ENCODE assay signal across 16 cellular contexts in genomic region chr22:17945156-17945850, GRCh38.
DNase-seq lines count a peak whose midpoint lies in the region; ATAC-seq and TF ChIP-seq lines count a peak whose summit lies in the region.
"Had no signal": no experiment of that assay in that cellular context is flagged by ENCODE, and none has a peak within 500 bp of the region (broad histone marks: within the 10 kb centered on the region; RNA-seq: fewer than 3 reads in every experiment).

No MANE protein-coding gene starts in this region.

- H3K27me3 ChIP-seq in esophagus muscularis mucosa, result no peaks in the 10 kb centered on the region
- H3K27me3 ChIP-seq in neural progenitor cell, result no peaks in the 10 kb centered on the region
- no peaks in the 10 kb centered on the region for H3K27me3 ChIP-seq in tibial nerve

- H3K27me3 Mint-ChIP-seq in activated naive CD8-positive, alpha-beta T cell treated with anti-CD3 and anti-CD28 coated beads, Interleukin-2, amount 10 ng/mL, durations not matched to agents 7 days and 5 days, result no peaks in the 10 kb centered on the region
- H3K27me3 Mint-ChIP-seq in activated naive CD8-positive, alpha-beta T cell treated with anti-CD3 and anti-CD28 coated beads for 36 hours, result no peaks in the 10 kb centered on the region
- peaks cover 8% of the 10 kb centered on the region for H3K27me3 Mint-ChIP-seq in neural progenitor cell (ENCODE audit: insufficient read depth, low read depth)
- H3K27me3 Mint-ChIP-seq: activated CD8-positive, alpha-beta T cell treated with anti-CD3 and anti-CD28 coated beads for 36 hours; stimulated activated naive CD8-positive, alpha-beta T cell treated with anti-CD3 and anti-CD28 coated beads, Interleukin-15, amount 100 ng/mL, for 72 hours had no signal

- H3K4me1 ChIP-seq in esophagus muscularis mucosa (peaks cover 69 to 97% (median 78%) of the 10 kb centered on the region in 4 donors), neural progenitor cell (peaks cover 48% of the 10 kb centered on the region), tibial nerve (peaks cover 0 to 64% (median 17%) of the 10 kb centered on the region in 4 donors)

- intact Hi-C loops in esophagus muscularis mucosa (cut with DNase I), result no loop called here

- TF ChIP-seq EP300 in esophagus muscularis mucosa (IDR thresholded peaks at IDR 0.05) (no peak), tibial nerve (IDR thresholded peaks at IDR 0.05) (no peak)

- TF ChIP-seq POLR2A in esophagus muscularis mucosa (IDR thresholded peaks at IDR 0.05; ENCODE audit: low read depth), result no peak
- no peak for TF ChIP-seq POLR2A in tibial nerve (IDR thresholded peaks at IDR 0.05)

- H4K20me1 ChIP-seq in neural progenitor cell (ENCODE audit: low read depth), result peaks cover 67% of the 10 kb centered on the region

- H3K36me3 ChIP-seq in esophagus muscularis mucosa (no peaks in the 10 kb centered on the region), neural progenitor cell (no peaks in the 10 kb centered on the region), tibial nerve (no peaks in the 10 kb centered on the region)

- no peak for DNase-seq in activated naive CD8-positive, alpha-beta T cell treated with anti-CD3 and anti-CD28 coated beads, Interleukin-2, amount 10 ng/mL, durations not matched to agents 7 days and 5 days
- DNase-seq in activated naive CD8-positive, alpha-beta T cell treated with anti-CD3 and anti-CD28 coated beads for 36 hours, result no peak
- DNase-seq in esophagus muscularis mucosa (ENCODE audit: extremely low spot score) (no peak), neural progenitor cell (ENCODE audit: low spot score) (no peak), tibial nerve (ENCODE audit: low spot score in 2 of 2) (no peak), pons (ENCODE audit: low spot score) (no peak)
- no peak for DNase-seq in activated naive CD4-positive, alpha-beta T cell treated with Interleukin-2 at 50 U/mL for 16 hours
- DNase-seq: activated CD8-positive, alpha-beta T cell treated with anti-CD3 and anti-CD28 coated beads for 36 hours; activated gamma-delta T cell; Calu3; GF-D8; islet precursor cell; NK-92 treated with Interleukin-12 subunit alpha and Interleukin-12 subunit beta, amount 100 ng/mL, for 24 hours; stimulated activated naive CD8-positive, alpha-beta T cell treated with anti-CD3 and anti-CD28 coated beads, Interleukin-15, amount 100 ng/mL, for 72 hours had no signal

- no peak overlapping the region for H2AFZ ChIP-seq in neural progenitor cell (replicated peaks)

- peaks cover 92% of the 10 kb centered on the region for H3K79me2 ChIP-seq in neural progenitor cell (ENCODE audit: low read depth)

- H3K4me3 ChIP-seq in esophagus muscularis mucosa (no peak overlapping the region), neural progenitor cell (no peak overlapping the region), tibial nerve (no peak overlapping the region)

- peaks cover 1% of the 10 kb centered on the region for H3K36me3 Mint-ChIP-seq in activated naive CD8-positive, alpha-beta T cell treated with anti-CD3 and anti-CD28 coated beads, Interleukin-2, amount 10 ng/mL, durations not matched to agents 7 days and 5 days
- H3K36me3 Mint-ChIP-seq in activated naive CD8-positive, alpha-beta T cell treated with anti-CD3 and anti-CD28 coated beads for 36 hours, result peaks cover 3% of the 10 kb centered on the region
- no peaks in the 10 kb centered on the region for H3K36me3 Mint-ChIP-seq in neural progenitor cell

- H3K9me3 ChIP-seq in esophagus muscularis mucosa (no peaks in the 10 kb centered on the region), neural progenitor cell (ENCODE audit: low read depth) (no peaks in the 10 kb centered on the region), tibial nerve (no peaks in the 10 kb centered on the region)

- TF ChIP-seq CTCF in esophagus muscularis mucosa (IDR thresholded peaks at IDR 0.05) (no peak), neural progenitor cell (IDR thresholded peaks at IDR 0.05) (no peak), tibial nerve (IDR thresholded peaks at IDR 0.05) (no peak)

- H3F3A ChIP-seq in neural progenitor cell (ENCODE audit: low read depth), result peaks cover 9% of the 10 kb centered on the region

- peak overlapping the region; percentile 75 to 82 (median 76) for H3K27ac ChIP-seq in esophagus muscularis mucosa (replicated peaks in 1 of 4)
- peak overlapping the region; percentile 20 for H3K27ac ChIP-seq in neural progenitor cell
- H3K27ac ChIP-seq in tibial nerve, result peak overlapping the region; percentile 22 to 89 (median 70)
- H3K27ac ChIP-seq: HL-60 had no signal

- POLR2A ChIA-PET in activated naive CD8-positive, alpha-beta T cell treated with anti-CD3 and anti-CD28 coated beads, Interleukin-2, amount 10 ng/mL, durations not matched to agents 7 days and 5 days (lab: Charles Lee), result no interaction called here

- no peaks in the 10 kb centered on the region for H3K9me3 Mint-ChIP-seq in activated naive CD8-positive, alpha-beta T cell treated with anti-CD3 and anti-CD28 coated beads, Interleukin-2, amount 10 ng/mL, durations not matched to agents 7 days and 5 days
- H3K9me3 Mint-ChIP-seq in activated naive CD8-positive, alpha-beta T cell treated with anti-CD3 and anti-CD28 coated beads for 36 hours, result no peaks in the 10 kb centered on the region
- H3K9me3 Mint-ChIP-seq in neural progenitor cell, result no peaks in the 10 kb centered on the region
- H3K9me3 Mint-ChIP-seq: activated CD8-positive, alpha-beta T cell treated with anti-CD3 and anti-CD28 coated beads for 36 hours; stimulated activated naive CD8-positive, alpha-beta T cell treated with anti-CD3 and anti-CD28 coated beads, Interleukin-15, amount 100 ng/mL, for 72 hours had no signal

- peaks cover 4% of the 10 kb centered on the region for H3K4me1 Mint-ChIP-seq in activated naive CD8-positive, alpha-beta T cell treated with anti-CD3 and anti-CD28 coated beads, Interleukin-2, amount 10 ng/mL, durations not matched to agents 7 days and 5 days
- peaks cover 5% of the 10 kb centered on the region for H3K4me1 Mint-ChIP-seq in activated naive CD8-positive, alpha-beta T cell treated with anti-CD3 and anti-CD28 coated beads for 36 hours
- peaks cover 50% of the 10 kb centered on the region for H3K4me1 Mint-ChIP-seq in neural progenitor cell

- H3K4me3 Mint-ChIP-seq in activated naive CD8-positive, alpha-beta T cell treated with anti-CD3 and anti-CD28 coated beads, Interleukin-2, amount 10 ng/mL, durations not matched to agents 7 days and 5 days, result no peak overlapping the region
- H3K4me3 Mint-ChIP-seq in activated naive CD8-positive, alpha-beta T cell treated with anti-CD3 and anti-CD28 coated beads for 36 hours, result no peak overlapping the region
- H3K4me3 Mint-ChIP-seq in neural progenitor cell, result no peak overlapping the region
- H3K4me3 Mint-ChIP-seq: activated CD8-positive, alpha-beta T cell treated with anti-CD3 and anti-CD28 coated beads for 36 hours; stimulated activated naive CD8-positive, alpha-beta T cell treated with anti-CD3 and anti-CD28 coated beads, Interleukin-15, amount 100 ng/mL, for 72 hours had no signal

- no peak overlapping the region for H3K9ac ChIP-seq in neural progenitor cell

- H3K4me2 ChIP-seq in neural progenitor cell, result peak overlapping the region; percentile 52

- H3K27ac Mint-ChIP-seq in activated naive CD8-positive, alpha-beta T cell treated with anti-CD3 and anti-CD28 coated beads, Interleukin-2, amount 10 ng/mL, durations not matched to agents 7 days and 5 days, result peak overlapping the region; percentile 2
- no peak overlapping the region for H3K27ac Mint-ChIP-seq in activated naive CD8-positive, alpha-beta T cell treated with anti-CD3 and anti-CD28 coated beads for 36 hours
- H3K27ac Mint-ChIP-seq in neural progenitor cell, result peak overlapping the region; percentile 44
- H3K27ac Mint-ChIP-seq: activated CD8-positive, alpha-beta T cell treated with anti-CD3 and anti-CD28 coated beads for 36 hours had no signal

- WGBS in esophagus muscularis mucosa, result 66% methylated on average over 15 of the region's 15 CpGs
- WGBS in tibial nerve, 2 donors, result 50 to 57% methylated on average over 15 of the region's 15 CpGs

- no peak for ATAC-seq in activated naive CD8-positive, alpha-beta T cell treated with anti-CD3 and anti-CD28 coated beads, Interleukin-2, amount 10 ng/mL, durations not matched to agents 7 days and 5 days (ENCODE audit: low read depth)
- no peak for ATAC-seq in esophagus mucosa
- ATAC-seq: activated CD8-positive, alpha-beta T cell treated with anti-CD3 and anti-CD28 coated beads for 36 hours; stimulated activated naive CD8-positive, alpha-beta T cell treated with anti-CD3 and anti-CD28 coated beads, Interleukin-15, amount 100 ng/mL, for 72 hours had no signal

Comparison
In these comparisons a context has a peak if more than half of its experiments do, and no peak if none do; other contexts are left out.
1. H3K27ac ChIP-seq: peak in every context shown above with its lines; median percentile 76 in esophagus muscularis mucosa; 70 in tibial nerve; 20 in neural progenitor cell.